In genomic region chr12:52231305-52232232, GRCh38 we compare ENCODE assay signal across 1 cellular context.
TF ChIP-seq lines count a peak whose summit lies in the region.

No MANE protein-coding gene starts in this region.

TF ChIP-seq in SK-N-SH, 30 proteins besides CTCF, POLR2A, EP300 and RAD21 (continued from another document):
- TF ChIP-seq ZBTB33 (IDR thresholded peaks at IDR 0.05; ENCODE audit: borderline replicate concordance, low read depth): no peak
- TF ChIP-seq, protein P1, sequence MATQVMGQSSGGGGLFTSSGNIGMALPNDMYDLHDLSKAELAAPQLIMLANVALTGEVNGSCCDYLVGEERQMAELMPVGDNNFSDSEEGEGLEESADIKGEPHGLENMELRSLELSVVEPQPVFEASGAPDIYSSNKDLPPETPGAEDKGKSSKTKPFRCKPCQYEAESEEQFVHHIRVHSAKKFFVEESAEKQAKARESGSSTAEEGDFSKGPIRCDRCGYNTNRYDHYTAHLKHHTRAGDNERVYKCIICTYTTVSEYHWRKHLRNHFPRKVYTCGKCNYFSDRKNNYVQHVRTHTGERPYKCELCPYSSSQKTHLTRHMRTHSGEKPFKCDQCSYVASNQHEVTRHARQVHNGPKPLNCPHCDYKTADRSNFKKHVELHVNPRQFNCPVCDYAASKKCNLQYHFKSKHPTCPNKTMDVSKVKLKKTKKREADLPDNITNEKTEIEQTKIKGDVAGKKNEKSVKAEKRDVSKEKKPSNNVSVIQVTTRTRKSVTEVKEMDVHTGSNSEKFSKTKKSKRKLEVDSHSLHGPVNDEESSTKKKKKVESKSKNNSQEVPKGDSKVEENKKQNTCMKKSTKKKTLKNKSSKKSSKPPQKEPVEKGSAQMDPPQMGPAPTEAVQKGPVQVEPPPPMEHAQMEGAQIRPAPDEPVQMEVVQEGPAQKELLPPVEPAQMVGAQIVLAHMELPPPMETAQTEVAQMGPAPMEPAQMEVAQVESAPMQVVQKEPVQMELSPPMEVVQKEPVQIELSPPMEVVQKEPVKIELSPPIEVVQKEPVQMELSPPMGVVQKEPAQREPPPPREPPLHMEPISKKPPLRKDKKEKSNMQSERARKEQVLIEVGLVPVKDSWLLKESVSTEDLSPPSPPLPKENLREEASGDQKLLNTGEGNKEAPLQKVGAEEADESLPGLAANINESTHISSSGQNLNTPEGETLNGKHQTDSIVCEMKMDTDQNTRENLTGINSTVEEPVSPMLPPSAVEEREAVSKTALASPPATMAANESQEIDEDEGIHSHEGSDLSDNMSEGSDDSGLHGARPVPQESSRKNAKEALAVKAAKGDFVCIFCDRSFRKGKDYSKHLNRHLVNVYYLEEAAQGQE (IDR thresholded peaks at IDR 0.05; ENCODE audit: low read depth, low read length): no peak
- TF ChIP-seq TEAD4 (IDR thresholded peaks at IDR 0.05; ENCODE audit: borderline replicate concordance, insufficient read depth): no peak
- no peak for TF ChIP-seq NFIC (IDR thresholded peaks at IDR 0.05; ENCODE audit: borderline replicate concordance)
- no peak for TF ChIP-seq TCF12 (IDR thresholded peaks at IDR 0.05)
